In the genomic region with DNA sequence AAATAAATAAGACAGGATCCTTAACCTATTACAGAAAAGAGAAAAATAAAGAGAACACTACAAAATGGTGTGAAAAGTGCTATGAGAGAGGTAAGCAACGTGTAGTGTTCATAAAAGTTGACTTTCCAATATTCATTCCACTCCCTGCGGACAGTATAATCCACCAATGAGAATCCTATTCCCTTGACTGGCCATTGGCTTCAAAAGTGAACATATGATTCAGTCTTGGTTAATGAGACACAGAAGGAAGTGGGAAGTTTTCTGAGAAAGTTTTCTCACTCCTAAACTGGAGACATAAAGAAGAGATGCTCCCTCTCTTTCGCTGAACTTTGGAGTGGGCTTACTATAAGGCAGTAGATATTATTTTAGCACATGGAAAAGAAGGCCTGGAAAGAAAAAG, we compare ENCODE assay signal across 29 cellular contexts.
"Had no signal": no experiment of that assay in that cellular context is flagged by ENCODE, and none has a peak within 500 bp of the region (broad histone marks: within the 10 kb centered on the region; RNA-seq: fewer than 3 reads in every experiment).

No MANE protein-coding gene starts in this region.

- H3K4me3 Mint-ChIP-seq: stimulated activated effector memory CD8-positive, alpha-beta T cell treated with anti-CD3 and anti-CD28 coated beads, Interleukin-12 subunit alpha, Interleukin-12 subunit beta, amount 100 ng/mL, for 72 hours; stimulated activated memory B cell treated with anti-CD40 and anti-IgM and Interleukin-4, amounts not matched to agents 10 μg/mL and 1 μg/mL and 100 μg/mL, for 72 hours; stimulated activated naive B cell treated with anti-CD40 and anti-IgM and Interleukin-4, amounts not matched to agents 10 μg/mL and 1 μg/mL and 100 μg/mL, for 72 hours; stimulated activated naive CD8-positive, alpha-beta T cell treated with anti-CD3 and anti-CD28 coated beads, Interleukin-15, amount 100 ng/mL, for 72 hours; stimulated activated naive CD8-positive, alpha-beta T cell treated with anti-CD3 and anti-CD28 coated beads, Interleukin-15, Interleukin-2, amounts not matched to agents 100 ng/mL and 50 ng/mL, for 24 hours; type B pancreatic cell had no signal

- H3K27ac Mint-ChIP-seq: stimulated activated effector memory CD8-positive, alpha-beta T cell treated with anti-CD3 and anti-CD28 coated beads, Interleukin-12 subunit alpha, Interleukin-12 subunit beta, amount 100 ng/mL, for 72 hours; stimulated activated memory B cell treated with anti-CD40 and anti-IgM and Interleukin-4, amounts not matched to agents 10 μg/mL and 1 μg/mL and 100 μg/mL, for 72 hours; stimulated activated naive B cell treated with anti-CD40 and anti-IgM and Interleukin-4, amounts not matched to agents 10 μg/mL and 1 μg/mL and 100 μg/mL, for 72 hours; stimulated activated naive CD8-positive, alpha-beta T cell treated with anti-CD3 and anti-CD28 coated beads, Interleukin-15, amount 100 ng/mL, for 72 hours; stimulated activated naive CD8-positive, alpha-beta T cell treated with anti-CD3 and anti-CD28 coated beads, Interleukin-15, Interleukin-2, amounts not matched to agents 100 ng/mL and 50 ng/mL, for 24 hours; type B pancreatic cell had no signal

- H3K36me3 Mint-ChIP-seq: stimulated activated effector memory CD8-positive, alpha-beta T cell treated with anti-CD3 and anti-CD28 coated beads, Interleukin-12 subunit alpha, Interleukin-12 subunit beta, amount 100 ng/mL, for 72 hours; stimulated activated memory B cell treated with anti-CD40 and anti-IgM and Interleukin-4, amounts not matched to agents 10 μg/mL and 1 μg/mL and 100 μg/mL, for 72 hours; stimulated activated naive B cell treated with anti-CD40 and anti-IgM and Interleukin-4, amounts not matched to agents 10 μg/mL and 1 μg/mL and 100 μg/mL, for 72 hours had no signal

- H3K9me3 ChIP-seq: stomach, suprapubic skin, testis, thoracic aorta, thyroid gland, tibial artery, tibial nerve, transverse colon, upper lobe of left lung, upper lobe of right lung, uterus, vagina had no signal

- H3K27me3 ChIP-seq: stomach, suprapubic skin, testis, thyroid gland, tibial artery, tibial nerve, transverse colon, upper lobe of left lung, upper lobe of right lung, uterus, vagina had no signal

- H3K4me1 Mint-ChIP-seq: stimulated activated effector memory CD8-positive, alpha-beta T cell treated with anti-CD3 and anti-CD28 coated beads, Interleukin-12 subunit alpha, Interleukin-12 subunit beta, amount 100 ng/mL, for 72 hours; stimulated activated memory B cell treated with anti-CD40 and anti-IgM and Interleukin-4, amounts not matched to agents 10 μg/mL and 1 μg/mL and 100 μg/mL, for 72 hours; stimulated activated naive B cell treated with anti-CD40 and anti-IgM and Interleukin-4, amounts not matched to agents 10 μg/mL and 1 μg/mL and 100 μg/mL, for 72 hours; stimulated activated naive CD8-positive, alpha-beta T cell treated with anti-CD3 and anti-CD28 coated beads, Interleukin-15, amount 100 ng/mL, for 72 hours had no signal

- H3K9me3 Mint-ChIP-seq: stimulated activated effector memory CD8-positive, alpha-beta T cell treated with anti-CD3 and anti-CD28 coated beads, Interleukin-12 subunit alpha, Interleukin-12 subunit beta, amount 100 ng/mL, for 72 hours; stimulated activated memory B cell treated with anti-CD40 and anti-IgM and Interleukin-4, amounts not matched to agents 10 μg/mL and 1 μg/mL and 100 μg/mL, for 72 hours; stimulated activated naive B cell treated with anti-CD40 and anti-IgM and Interleukin-4, amounts not matched to agents 10 μg/mL and 1 μg/mL and 100 μg/mL, for 72 hours; stimulated activated naive CD8-positive, alpha-beta T cell treated with anti-CD3 and anti-CD28 coated beads, Interleukin-15, amount 100 ng/mL, for 72 hours; stimulated activated naive CD8-positive, alpha-beta T cell treated with anti-CD3 and anti-CD28 coated beads, Interleukin-15, Interleukin-2, amounts not matched to agents 100 ng/mL and 50 ng/mL, for 24 hours had no signal

- H3K4me1 ChIP-seq: stomach, suprapubic skin, testis, tibial artery, tibial nerve, transverse colon, upper lobe of left lung, upper lobe of right lung, uterus, vagina had no signal

- H3K36me3 ChIP-seq: stomach, suprapubic skin, thoracic aorta, thyroid gland, tibial artery, tibial nerve, transverse colon, upper lobe of left lung, upper lobe of right lung, uterus, vagina had no signal

- H3K27ac ChIP-seq: stomach, suprapubic skin, testis, thoracic aorta, thyroid gland, tibial artery, tibial nerve, transverse colon, upper lobe of left lung, upper lobe of right lung, uterus, vagina had no signal

- H3K27me3 Mint-ChIP-seq: stimulated activated memory B cell treated with anti-CD40 and anti-IgM and Interleukin-4, amounts not matched to agents 10 μg/mL and 1 μg/mL and 100 μg/mL, for 72 hours; stimulated activated naive B cell treated with anti-CD40 and anti-IgM and Interleukin-4, amounts not matched to agents 10 μg/mL and 1 μg/mL and 100 μg/mL, for 72 hours; stimulated activated naive CD8-positive, alpha-beta T cell treated with anti-CD3 and anti-CD28 coated beads, Interleukin-15, amount 100 ng/mL, for 72 hours; stimulated activated naive CD8-positive, alpha-beta T cell treated with anti-CD3 and anti-CD28 coated beads, Interleukin-15, Interleukin-2, amounts not matched to agents 100 ng/mL and 50 ng/mL, for 24 hours; type B pancreatic cell had no signal

- DNase-seq: stimulated activated CD4-positive, alpha-beta T cell treated with anti-CD3 and anti-CD28 coated beads, Interleukin-2, amount 100 ng/mL, for 48 hours; stimulated activated CD4-positive, alpha-beta T cell treated with anti-CD3 and anti-CD28 coated beads, Interleukin-4, amount 100 ng/mL, for 1 hour; stimulated activated CD4-positive, alpha-beta T cell treated with anti-CD3 and anti-CD28 coated beads, Interleukin-4, amount 100 ng/mL, for 24 hours; stimulated activated CD4-positive, alpha-beta T cell treated with anti-CD3 and anti-CD28 coated beads, Interleukin-4, amount 100 ng/mL, for 4 hours; stimulated activated CD8-positive, alpha-beta memory T cell treated with anti-CD3 and anti-CD28 coated beads, Interleukin-4, amount 100 ng/mL, for 48 hours; stimulated activated naive B cell treated with anti-CD40 and anti-IgM and Interleukin-4, amounts not matched to agents 10 μg/mL and 1 μg/mL and 100 μg/mL, for 72 hours; stimulated activated naive CD4-positive, alpha-beta T cell; stimulated activated naive CD4-positive, alpha-beta T cell treated with Interleukin-2 at 50 U/mL for 16 hours; stimulated activated naive CD8-positive, alpha-beta T cell treated with anti-CD3 and anti-CD28 coated beads, Interleukin-15, amount 100 ng/mL, for 72 hours; stimulated activated naive CD8-positive, alpha-beta T cell treated with anti-CD3 and anti-CD28 coated beads, Interleukin-15, Interleukin-2, amounts not matched to agents 100 U/mL and 50 U/mL, for 24 hours; stomach; substantia nigra; testis; thyroid gland; tibial artery; transverse colon; trophoblast cell; upper lobe of left lung; upper lobe of right lung; uterus had no signal

- FAIRE-seq: urothelium cell line had no signal

- H3K4me3 ChIP-seq: stomach, suprapubic skin, testis, thoracic aorta, thyroid gland, tibial artery, tibial nerve, transverse colon, upper lobe of left lung, upper lobe of right lung, uterus, vagina had no signal

- ATAC-seq: stimulated activated effector memory CD8-positive, alpha-beta T cell treated with anti-CD3 and anti-CD28 coated beads, Interleukin-12 subunit alpha, Interleukin-12 subunit beta, amount 100 ng/mL, for 72 hours; stimulated activated memory B cell treated with anti-CD40 and anti-IgM and Interleukin-4, amounts not matched to agents 10 μg/mL and 1 μg/mL and 100 μg/mL, for 72 hours; stimulated activated naive B cell treated with anti-CD40 and anti-IgM and Interleukin-4, amounts not matched to agents 10 μg/mL and 1 μg/mL and 100 μg/mL, for 72 hours; stimulated activated naive CD8-positive, alpha-beta T cell treated with anti-CD3 and anti-CD28 coated beads, Interleukin-15, amount 100 ng/mL, for 72 hours; stimulated activated naive CD8-positive, alpha-beta T cell treated with anti-CD3 and anti-CD28 coated beads, Interleukin-15, Interleukin-2, amounts not matched to agents 100 U/mL and 50 U/mL, for 24 hours; upper lobe of right lung had no signal
